In the genomic region with DNA sequence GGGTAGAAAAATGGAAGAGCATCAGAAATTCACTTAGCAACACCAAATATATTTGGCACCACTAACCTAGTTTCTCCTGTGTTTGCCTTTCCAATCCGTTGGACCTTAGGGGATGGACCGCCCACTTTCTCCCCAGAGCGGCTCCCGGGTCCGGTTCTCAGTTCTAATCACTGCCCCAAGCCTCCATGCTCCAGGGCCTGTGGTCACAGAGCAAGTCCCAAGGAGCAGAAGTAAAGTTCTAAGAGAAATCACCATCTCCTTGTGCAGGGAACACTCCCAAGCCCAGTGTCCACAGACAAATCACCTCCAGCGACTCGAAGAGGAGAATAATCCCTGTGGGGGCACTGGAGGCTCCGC, we compare ENCODE assay signal across 8 cellular contexts. TPM values are rescaled to one million over a fixed set of nuclear protein-coding genes. Genes with fewer than 3 reads are reported as not detected.
DNase-seq lines count a peak whose midpoint lies in the region; ATAC-seq and TF ChIP-seq lines count a peak whose summit lies in the region.

No MANE protein-coding gene starts in this region.

- intact Hi-C loops in breast epithelium (cut with DNase I; ENCODE audit: low total_unique reads) = no loop called here

- ATAC-seq in GM18508 (IDR thresholded peaks at IDR 0.05; ENCODE audit: insufficient read depth, unreplicated experiment) (peak; percentile 4), HG03378 (IDR thresholded peaks at IDR 0.05; ENCODE audit: unreplicated experiment) (peak; percentile 2), left lobe of liver (peak; percentile 71), HG03457 (IDR thresholded peaks at IDR 0.05; ENCODE audit: unreplicated experiment) (no peak)

- peak overlapping the region; percentile 67 to 93 (median 83) for H3K4me3 ChIP-seq in breast epithelium
- H3K4me3 ChIP-seq in tibial nerve = peak overlapping the region; percentile 49 to 87 (median 66)

- no peak for TF ChIP-seq EP300 in tibial nerve (IDR thresholded peaks at IDR 0.05)

- H3K9me3 ChIP-seq in breast epithelium (no peaks in the 10 kb centered on the region), tibial nerve (no peaks in the 10 kb centered on the region)

- no peaks in the 10 kb centered on the region for H3K36me3 ChIP-seq in breast epithelium
- H3K36me3 ChIP-seq in tibial nerve = no peaks in the 10 kb centered on the region

- no peaks in the 10 kb centered on the region for H3K27me3 ChIP-seq in breast epithelium
- no peaks in the 10 kb centered on the region for H3K27me3 ChIP-seq in tibial nerve

- H3K27ac ChIP-seq in breast epithelium (peak overlapping the region; percentile 58 to 64), tibial nerve (peak overlapping the region; percentile 34 to 81 (median 47))

- H3K4me1 ChIP-seq in breast epithelium (peaks cover 0 to 7% of the 10 kb centered on the region in 2 donors), tibial nerve (peaks cover 0 to 17% (median 0%) of the 10 kb centered on the region in 4 donors)

- TF ChIP-seq CTCF in breast epithelium (IDR thresholded peaks at IDR 0.05) = no peak
- no peak for TF ChIP-seq CTCF in tibial nerve (IDR thresholded peaks at IDR 0.05)

- no peak for DNase-seq in breast epithelium (ENCODE audit: low spot score in 2 of 2)
- peak; percentile 84 for DNase-seq in left lobe of liver (ENCODE audit: low spot score)
- peak in 1 of 2 donors; percentile 9 for DNase-seq in tibial nerve (ENCODE audit: low spot score in 2 of 2)
- no peak for DNase-seq in HuH-7 (ENCODE audit: low spot score)
- no peak for DNase-seq in stimulated activated CD4-positive, alpha-beta T cell treated with anti-CD3 and anti-CD28 coated beads, Interleukin-2, amount 100 ng/mL, for 24 hours

- 5% methylated on average over 8 of the region's 8 CpGs for WGBS in tibial nerve, 2 donors

- no peak for TF ChIP-seq POLR2A in breast epithelium (IDR thresholded peaks at IDR 0.05)
- TF ChIP-seq POLR2A in tibial nerve (IDR thresholded peaks at IDR 0.05) = no peak

RNA-seq across cellular contexts. Expression of a gene that starts 0.7 kb away (rescaled TPM):
- total RNA-seq in breast epithelium (10 to 100 TPM in 1 of 3 donors, 1 to 10 TPM in 2; 3.4 to 13.1 (median 7.3) TPM), left lobe of liver (23.1 TPM), tibial nerve (10 to 100 TPM in 1 of 4 donors, 1 to 10 TPM in 3; 4.0 to 16.8 (median 6.7) TPM)
